ENCODE assay signal across 8 cellular contexts in genomic region chr21:17270234-17270633, GRCh38.
DNase-seq lines count a peak whose midpoint lies in the region; ATAC-seq, FAIRE-seq and TF ChIP-seq lines count a peak whose summit lies in the region.

No MANE protein-coding gene starts in this region.

- intact Hi-C loops in kidney (cut with DNase I) (no loop called here), uterus (cut with DNase I; ENCODE audit: low total_unique reads) (no loop called here)

- H3K4me1 ChIP-seq in kidney (ENCODE audit: control insufficient read depth in 1 of 2, insufficient read depth in 1 of 2, low read depth in 1 of 2, low read length in 2 of 2) (no peaks in the 10 kb centered on the region), uterus (no peaks in the 10 kb centered on the region)

- H3K9me3 Mint-ChIP-seq in activated naive CD4-positive, alpha-beta T cell treated with anti-CD3 and anti-CD28 coated beads, Interleukin-2, amount 50 U/mL, for 72 hours = peaks cover 8% of the 10 kb centered on the region in 2 donors

- H3K27ac Mint-ChIP-seq in activated naive CD4-positive, alpha-beta T cell treated with anti-CD3 and anti-CD28 coated beads, Interleukin-2, amount 50 U/mL, for 72 hours = no peak overlapping the region

- H3K9me3 ChIP-seq in kidney (ENCODE audit: control insufficient read depth in 1 of 2, low read length in 2 of 2) = no peaks in the 10 kb centered on the region
- H3K9me3 ChIP-seq in uterus = no peaks in the 10 kb centered on the region

- FAIRE-seq in kidney (lab: Jason Lieb, UNC) = peak; percentile 79

- no peak for ATAC-seq in HG03442 (IDR thresholded peaks at IDR 0.05; ENCODE audit: unreplicated experiment)
- no peak for ATAC-seq in activated naive CD4-positive, alpha-beta T cell treated with anti-CD3 and anti-CD28 coated beads, Interleukin-2, amount 50 U/mL, for 72 hours

- H3K36me3 ChIP-seq in brain microvascular endothelial cell (replicated peaks) = no peaks in the 10 kb centered on the region
- H3K36me3 ChIP-seq in kidney (ENCODE audit: control insufficient read depth in 1 of 2, insufficient read depth in 2 of 2, low read length in 2 of 2) = no peaks in the 10 kb centered on the region
- no peaks in the 10 kb centered on the region for H3K36me3 ChIP-seq in uterus

- H3K4me3 ChIP-seq in brain microvascular endothelial cell (ENCODE audit: low read depth, low read length) (no peak overlapping the region), kidney (ENCODE audit: low read length in 2 of 2) (no peak overlapping the region), uterus (no peak overlapping the region)

- peak; percentile 42 for TF ChIP-seq CTCF in brain microvascular endothelial cell (IDR thresholded peaks at IDR 0.05; ENCODE audit: low read depth, low read length, missing control alignments)
- peak; percentile 20 for TF ChIP-seq CTCF in kidney (IDR thresholded peaks at IDR 0.05; ENCODE audit: borderline replicate concordance, extremely low read depth, insufficient read depth)
- peak; percentile 59 to 85 (median 70) for TF ChIP-seq CTCF in uterus (IDR thresholded peaks at IDR 0.05)

- TF ChIP-seq POLR2A in uterus (IDR thresholded peaks at IDR 0.05) = no peak

- H3K27ac ChIP-seq in brain microvascular endothelial cell = no peak overlapping the region
- H3K27ac ChIP-seq in kidney (ENCODE audit: low read depth in 2 of 2, low read length in 2 of 2) = no peak overlapping the region
- peak overlapping the region; percentile 55 to 64 for H3K27ac ChIP-seq in uterus

- no peaks in the 10 kb centered on the region for H3K36me3 Mint-ChIP-seq in activated naive CD4-positive, alpha-beta T cell treated with anti-CD3 and anti-CD28 coated beads, Interleukin-2, amount 50 U/mL, for 72 hours

- H3K27me3 ChIP-seq in brain microvascular endothelial cell (replicated peaks) (no peaks in the 10 kb centered on the region), uterus (no peaks in the 10 kb centered on the region)

- in situ Hi-C loops in brain microvascular endothelial cell (cut with HindIII; ENCODE audit: low pct_ligation_motif_present, low sequenced_read_pairs) = no loop called here

- no peak overlapping the region for H3K9ac ChIP-seq in kidney (ENCODE audit: low read length in 2 of 2)

- DNase-seq in GOT3 (lab: John Stamatoyannopoulos, UW) (peak; percentile 6), NCI-H2171 (lab: John Stamatoyannopoulos, UW) (peak; percentile 32), brain microvascular endothelial cell (peak; percentile 29), kidney (no peak), uterus (peak; percentile 66 to 82)
- no peak for DNase-seq in activated CD4-positive, alpha-beta T cell treated with anti-CD3 and anti-CD28 coated beads, Interleukin-2, amount 50 U/mL, for 4 hours
- DNase-seq in activated naive CD4-positive, alpha-beta T cell treated with anti-CD3 and anti-CD28 coated beads, Interleukin-2, amount 50 U/mL, for 72 hours (ENCODE audit: low spot score in 2 of 2) = no peak

Comparison
In these comparisons a context has a peak if more than half of its experiments do, and no peak if none do; other contexts are left out.
1. DNase-seq: peak in GOT3 (single experiment), NCI-H2171 (single experiment), brain microvascular endothelial cell (single experiment) and uterus (2 of 2); none in kidney (single experiment), activated CD4-positive, alpha-beta T cell treated with anti-CD3 and anti-CD28 coated beads, Interleukin-2, amount 50 U/mL, for 4 hours (0 of 2) and activated naive CD4-positive, alpha-beta T cell treated with anti-CD3 and anti-CD28 coated beads, Interleukin-2, amount 50 U/mL, for 72 hours (0 of 2).
2. H3K27ac ChIP-seq: peak in uterus (2 of 2); none in brain microvascular endothelial cell (single experiment) and kidney (0 of 2).
3. CTCF ChIP-seq: peak in every context shown above with its lines; median percentile 70 in uterus; 42 in brain microvascular endothelial cell; 20 in kidney.